ENCODE assay signal across 1 cellular context in genomic region chr3:128411574-128412064, GRCh38.
TF ChIP-seq lines count a peak whose summit lies in the region.

No MANE protein-coding gene starts in this region.

TF ChIP-seq in K562, 482 proteins besides CTCF, POLR2A, EP300 and RAD21 (continued from another document and continues in another):
- TF ChIP-seq, protein P1, sequence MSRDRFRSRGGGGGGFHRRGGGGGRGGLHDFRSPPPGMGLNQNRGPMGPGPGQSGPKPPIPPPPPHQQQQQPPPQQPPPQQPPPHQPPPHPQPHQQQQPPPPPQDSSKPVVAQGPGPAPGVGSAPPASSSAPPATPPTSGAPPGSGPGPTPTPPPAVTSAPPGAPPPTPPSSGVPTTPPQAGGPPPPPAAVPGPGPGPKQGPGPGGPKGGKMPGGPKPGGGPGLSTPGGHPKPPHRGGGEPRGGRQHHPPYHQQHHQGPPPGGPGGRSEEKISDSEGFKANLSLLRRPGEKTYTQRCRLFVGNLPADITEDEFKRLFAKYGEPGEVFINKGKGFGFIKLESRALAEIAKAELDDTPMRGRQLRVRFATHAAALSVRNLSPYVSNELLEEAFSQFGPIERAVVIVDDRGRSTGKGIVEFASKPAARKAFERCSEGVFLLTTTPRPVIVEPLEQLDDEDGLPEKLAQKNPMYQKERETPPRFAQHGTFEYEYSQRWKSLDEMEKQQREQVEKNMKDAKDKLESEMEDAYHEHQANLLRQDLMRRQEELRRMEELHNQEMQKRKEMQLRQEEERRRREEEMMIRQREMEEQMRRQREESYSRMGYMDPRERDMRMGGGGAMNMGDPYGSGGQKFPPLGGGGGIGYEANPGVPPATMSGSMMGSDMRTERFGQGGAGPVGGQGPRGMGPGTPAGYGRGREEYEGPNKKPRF (IDR thresholded peaks at IDR 0.05; ENCODE audit: low read depth, low read length) = no peak
- TF ChIP-seq HINFP (tag; conservative IDR thresholded peaks at IDR 0.05; ENCODE audit: low read depth) (no peak), DMBX1 (CRISPR knock-in tag; IDR thresholded peaks at IDR 0.05; ENCODE audit: borderline replicate concordance) (0 out of 2 replicates have a peak, but pooled peaks have one; percentile 37), TEAD4 (IDR thresholded peaks at IDR 0.05; ENCODE audit: low read length) (no peak; the same call in 1 of the 2 replicates), TEAD4 (CRISPR knock-in tag; IDR thresholded peaks at IDR 0.05; ENCODE audit: borderline replicate concordance) (no peak), RBM17 (IDR thresholded peaks at IDR 0.05; ENCODE audit: borderline replicate concordance, low read depth, low read length) (no peak), E4F1 (CRISPR knock-in tag; IDR thresholded peaks at IDR 0.05; ENCODE audit: borderline replicate concordance) (no peak), VEZF1 (CRISPR knock-in tag; IDR thresholded peaks at IDR 0.05) (peak; percentile 58; the same call in 1 of the 2 replicates), XRCC5 (IDR thresholded peaks at IDR 0.05; ENCODE audit: low read depth, low read length) (no peak), TFAM (CRISPR knock-in tag; conservative IDR thresholded peaks at IDR 0.05) (no peak), AFF4 (CRISPR knock-in tag; IDR thresholded peaks at IDR 0.05) (no peak), MTA2 (IDR thresholded peaks at IDR 0.05; ENCODE audit: low read depth) (no peak), ZFP36 (IDR thresholded peaks at IDR 0.05; ENCODE audit: low read depth, low read length, partially characterized antibody) (no peak), ZKSCAN3 (CRISPR knock-in tag; IDR thresholded peaks at IDR 0.05) (no peak), MEF2A (IDR thresholded peaks at IDR 0.05; ENCODE audit: control insufficient read depth, low read depth, low read length) (no peak), MTA1 (IDR thresholded peaks at IDR 0.05; ENCODE audit: borderline replicate concordance) (no peak; the same call in 1 of the 2 replicates), ZSCAN32 (CRISPR knock-in tag; IDR thresholded peaks at IDR 0.05) (no peak), NFXL1 (CRISPR knock-in tag; IDR thresholded peaks at IDR 0.05) (no peak), KDM5B (IDR thresholded peaks at IDR 0.05; ENCODE audit: insufficient replicate concordance, low read depth, low read length) (no peak), ZNF174 (CRISPR knock-in tag; IDR thresholded peaks at IDR 0.05) (no peak), ATF2 (CRISPR knock-in tag; IDR thresholded peaks at IDR 0.05) (no peak), KDM1A (IDR thresholded peaks at IDR 0.05) (peak in 1 of 2 experiments; percentile 78; a peak in 1 of 4 replicates), ZNF707 (CRISPR knock-in tag; conservative IDR thresholded peaks at IDR 0.05) (no peak; the same call in 1 of the 2 replicates), CSDE1 (IDR thresholded peaks at IDR 0.05) (no peak)
- TF ChIP-seq, protein P2, sequence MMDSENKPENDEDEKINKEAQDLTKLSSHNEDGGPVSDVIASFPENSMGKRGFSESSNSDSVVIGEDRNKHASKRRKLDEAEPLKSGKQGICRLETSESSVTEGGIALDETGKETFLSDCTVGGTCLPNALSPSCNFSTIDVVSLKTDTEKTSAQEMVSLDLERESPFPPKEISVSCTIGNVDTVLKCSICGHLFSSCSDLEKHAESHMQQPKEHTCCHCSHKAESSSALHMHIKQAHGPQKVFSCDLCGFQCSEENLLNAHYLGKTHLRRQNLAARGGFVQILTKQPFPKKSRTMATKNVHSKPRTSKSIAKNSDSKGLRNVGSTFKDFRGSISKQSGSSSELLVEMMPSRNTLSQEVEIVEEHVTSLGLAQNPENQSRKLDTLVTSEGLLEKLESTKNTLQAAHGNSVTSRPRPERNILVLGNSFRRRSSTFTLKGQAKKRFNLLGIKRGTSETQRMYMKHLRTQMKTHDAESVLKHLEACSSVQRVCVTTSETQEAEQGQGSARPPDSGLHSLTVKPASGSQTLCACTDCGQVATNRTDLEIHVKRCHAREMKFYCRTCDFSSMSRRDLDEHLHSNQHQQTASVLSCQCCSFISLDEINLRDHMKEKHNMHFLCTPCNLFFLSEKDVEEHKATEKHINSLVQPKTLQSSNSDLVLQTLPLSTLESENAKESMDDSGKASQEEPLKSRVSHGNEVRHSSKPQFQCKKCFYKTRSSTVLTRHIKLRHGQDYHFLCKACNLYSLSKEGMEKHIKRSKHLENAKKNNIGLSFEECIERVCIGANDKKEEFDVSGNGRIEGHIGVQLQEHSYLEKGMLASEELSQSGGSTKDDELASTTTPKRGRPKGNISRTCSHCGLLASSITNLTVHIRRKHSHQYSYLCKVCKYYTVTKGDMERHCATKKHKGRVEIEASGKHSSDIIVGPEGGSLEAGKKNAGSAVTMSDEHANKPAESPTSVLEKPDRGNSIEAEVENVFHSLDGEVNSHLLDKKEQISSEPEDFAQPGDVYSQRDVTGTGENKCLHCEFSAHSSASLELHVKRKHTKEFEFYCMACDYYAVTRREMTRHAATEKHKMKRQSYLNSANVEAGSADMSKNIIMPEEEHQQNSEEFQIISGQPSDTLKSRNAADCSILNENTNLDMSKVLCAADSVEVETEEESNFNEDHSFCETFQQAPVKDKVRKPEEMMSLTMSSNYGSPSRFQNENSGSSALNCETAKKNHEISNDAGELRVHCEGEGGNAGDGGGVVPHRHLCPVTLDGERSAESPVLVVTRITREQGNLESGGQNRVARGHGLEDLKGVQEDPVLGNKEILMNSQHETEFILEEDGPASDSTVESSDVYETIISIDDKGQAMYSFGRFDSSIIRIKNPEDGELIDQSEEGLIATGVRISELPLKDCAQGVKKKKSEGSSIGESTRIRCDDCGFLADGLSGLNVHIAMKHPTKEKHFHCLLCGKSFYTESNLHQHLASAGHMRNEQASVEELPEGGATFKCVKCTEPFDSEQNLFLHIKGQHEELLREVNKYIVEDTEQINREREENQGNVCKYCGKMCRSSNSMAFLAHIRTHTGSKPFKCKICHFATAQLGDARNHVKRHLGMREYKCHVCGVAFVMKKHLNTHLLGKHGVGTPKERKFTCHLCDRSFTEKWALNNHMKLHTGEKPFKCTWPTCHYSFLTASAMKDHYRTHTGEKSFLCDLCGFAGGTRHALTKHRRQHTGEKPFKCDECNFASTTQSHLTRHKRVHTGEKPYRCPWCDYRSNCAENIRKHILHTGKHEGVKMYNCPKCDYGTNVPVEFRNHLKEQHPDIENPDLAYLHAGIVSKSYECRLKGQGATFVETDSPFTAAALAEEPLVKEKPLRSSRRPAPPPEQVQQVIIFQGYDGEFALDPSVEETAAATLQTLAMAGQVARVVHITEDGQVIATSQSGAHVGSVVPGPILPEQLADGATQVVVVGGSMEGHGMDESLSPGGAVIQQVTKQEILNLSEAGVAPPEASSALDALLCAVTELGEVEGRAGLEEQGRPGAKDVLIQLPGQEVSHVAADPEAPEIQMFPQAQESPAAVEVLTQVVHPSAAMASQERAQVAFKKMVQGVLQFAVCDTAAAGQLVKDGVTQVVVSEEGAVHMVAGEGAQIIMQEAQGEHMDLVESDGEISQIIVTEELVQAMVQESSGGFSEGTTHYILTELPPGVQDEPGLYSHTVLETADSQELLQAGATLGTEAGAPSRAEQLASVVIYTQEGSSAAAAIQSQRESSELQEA (IDR thresholded peaks at IDR 0.05; ENCODE audit: low read depth) = no peak
- TF ChIP-seq, protein P3, sequence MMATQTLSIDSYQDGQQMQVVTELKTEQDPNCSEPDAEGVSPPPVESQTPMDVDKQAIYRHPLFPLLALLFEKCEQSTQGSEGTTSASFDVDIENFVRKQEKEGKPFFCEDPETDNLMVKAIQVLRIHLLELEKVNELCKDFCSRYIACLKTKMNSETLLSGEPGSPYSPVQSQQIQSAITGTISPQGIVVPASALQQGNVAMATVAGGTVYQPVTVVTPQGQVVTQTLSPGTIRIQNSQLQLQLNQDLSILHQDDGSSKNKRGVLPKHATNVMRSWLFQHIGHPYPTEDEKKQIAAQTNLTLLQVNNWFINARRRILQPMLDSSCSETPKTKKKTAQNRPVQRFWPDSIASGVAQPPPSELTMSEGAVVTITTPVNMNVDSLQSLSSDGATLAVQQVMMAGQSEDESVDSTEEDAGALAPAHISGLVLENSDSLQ (IDR thresholded peaks at IDR 0.05) = peak; percentile 93
- TF ChIP-seq, protein P4, sequence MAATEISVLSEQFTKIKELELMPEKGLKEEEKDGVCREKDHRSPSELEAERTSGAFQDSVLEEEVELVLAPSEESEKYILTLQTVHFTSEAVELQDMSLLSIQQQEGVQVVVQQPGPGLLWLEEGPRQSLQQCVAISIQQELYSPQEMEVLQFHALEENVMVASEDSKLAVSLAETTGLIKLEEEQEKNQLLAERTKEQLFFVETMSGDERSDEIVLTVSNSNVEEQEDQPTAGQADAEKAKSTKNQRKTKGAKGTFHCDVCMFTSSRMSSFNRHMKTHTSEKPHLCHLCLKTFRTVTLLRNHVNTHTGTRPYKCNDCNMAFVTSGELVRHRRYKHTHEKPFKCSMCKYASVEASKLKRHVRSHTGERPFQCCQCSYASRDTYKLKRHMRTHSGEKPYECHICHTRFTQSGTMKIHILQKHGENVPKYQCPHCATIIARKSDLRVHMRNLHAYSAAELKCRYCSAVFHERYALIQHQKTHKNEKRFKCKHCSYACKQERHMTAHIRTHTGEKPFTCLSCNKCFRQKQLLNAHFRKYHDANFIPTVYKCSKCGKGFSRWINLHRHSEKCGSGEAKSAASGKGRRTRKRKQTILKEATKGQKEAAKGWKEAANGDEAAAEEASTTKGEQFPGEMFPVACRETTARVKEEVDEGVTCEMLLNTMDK (IDR thresholded peaks at IDR 0.05; ENCODE audit: borderline replicate concordance, insufficient read depth, low read depth, low read length, poor library complexity, severe bottlenecking) = no peak
- TF ChIP-seq, protein P5, sequence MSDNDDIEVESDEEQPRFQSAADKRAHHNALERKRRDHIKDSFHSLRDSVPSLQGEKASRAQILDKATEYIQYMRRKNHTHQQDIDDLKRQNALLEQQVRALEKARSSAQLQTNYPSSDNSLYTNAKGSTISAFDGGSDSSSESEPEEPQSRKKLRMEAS (CRISPR knock-in tag; IDR thresholded peaks at IDR 0.05) = peak; percentile 44; the same call in 1 of the 2 replicates
